9 cellular contexts compared by ENCODE assay signal in genomic region chr6:26613717-26614683, GRCh38. TPM values are rescaled to one million over a fixed set of nuclear protein-coding genes. Genes with fewer than 3 reads are reported as not detected.
DNase-seq lines count a peak whose midpoint lies in the region; ATAC-seq, FAIRE-seq and TF ChIP-seq lines count a peak whose summit lies in the region.
"Had no signal": no experiment of that assay in that cellular context is flagged by ENCODE, and none has a peak within 500 bp of the region (broad histone marks: within the 10 kb centered on the region; RNA-seq: fewer than 3 reads in every experiment).

No MANE protein-coding gene starts in this region.

- no peak for TF ChIP-seq EP300 in neural cell (conservative IDR thresholded peaks at IDR 0.05; ENCODE audit: poor library complexity, severe bottlenecking)

- H3K27ac ChIP-seq in esophagus (ENCODE audit: low read depth in 2 of 2, low read length in 1 of 2) (no peak overlapping the region), neural cell (ENCODE audit: low read length) (no peak overlapping the region)

- peaks cover 0 to 9% of the 10 kb centered on the region in 2 donors for H3K27me3 ChIP-seq in esophagus (ENCODE audit: control insufficient read depth in 1 of 2, insufficient read depth in 2 of 2, low read length in 2 of 2)
- H3K27me3 ChIP-seq in neural cell (ENCODE audit: insufficient read depth, low read depth, low read length): peaks cover 53% of the 10 kb centered on the region

- TF ChIP-seq CTCF in CD14-positive monocyte (IDR thresholded peaks at IDR 0.05) (no peak), neural cell (IDR thresholded peaks at IDR 0.05; ENCODE audit: poor library complexity, severe bottlenecking) (peak; percentile 19)

- H4K20me1 ChIP-seq in neural cell (ENCODE audit: insufficient read depth): no peaks in the 10 kb centered on the region

- H3K4me1 ChIP-seq in esophagus (ENCODE audit: control insufficient read depth in 2 of 2, insufficient read depth in 2 of 2, low read length in 1 of 2): peaks cover 3 to 9% of the 10 kb centered on the region in 2 donors

- no peak for FAIRE-seq in urothelium cell line (lab: Jason Lieb, UNC)

- H3K9ac ChIP-seq in neural cell (ENCODE audit: low read length): no peak overlapping the region

- no peak for TF ChIP-seq RAD21 in neural cell (conservative IDR thresholded peaks at IDR 0.05)

- peak overlapping the region; percentile 30 for H3K4me2 ChIP-seq in neural cell (ENCODE audit: low read length)

- no peaks in the 10 kb centered on the region for H3K36me3 ChIP-seq in esophagus (ENCODE audit: control insufficient read depth in 2 of 2, insufficient read depth in 2 of 2, low read length in 1 of 2)
- H3K36me3 ChIP-seq in neural cell (ENCODE audit: insufficient read depth, low read length): no peaks in the 10 kb centered on the region

- H3K79me2 ChIP-seq in neural cell (replicated peaks; ENCODE audit: insufficient read depth, low read length): no peaks in the 10 kb centered on the region

- WGBS in esophagus, 2 donors: 5 to 8% methylated on average over 66 of the region's 66 CpGs

- no peaks in the 10 kb centered on the region for H3F3A ChIP-seq in neural cell (ENCODE audit: insufficient read depth, low read length, poor library complexity, severe bottlenecking)

- H3K9me3 Mint-ChIP-seq in CD14-positive monocyte: peaks cover 3 to 36% (median 28%) of the 10 kb centered on the region in 7 donors

- intact Hi-C loops in CD14-positive monocyte (cut with micrococcal nuclease): no loop called here

- H3K4me3 ChIP-seq in esophagus (ENCODE audit: low read depth in 1 of 2, low read length in 2 of 2): peak overlapping the region; percentile 6 to 30
- H3K4me3 ChIP-seq in neural cell (ENCODE audit: low read length): peak overlapping the region; percentile 63

- H3K27me3 Mint-ChIP-seq in CD14-positive monocyte (ENCODE audit: low read depth in 3 of 3) (peaks cover 49 to 65% (median 55%) of the 10 kb centered on the region in 3 donors), T-helper 17 cell (peaks cover 38% of the 10 kb centered on the region)

- peak; percentile 44 for ATAC-seq in T-helper 17 cell
- no peak for ATAC-seq in HG03378 (IDR thresholded peaks at IDR 0.05; ENCODE audit: unreplicated experiment)
- ATAC-seq in HG02798 (IDR thresholded peaks at IDR 0.05; ENCODE audit: poor library complexity, unreplicated experiment): no peak

- no peaks in the 10 kb centered on the region for H3K9me2 ChIP-seq in neural cell (ENCODE audit: insufficient read depth, low read length)

- H3K4me1 Mint-ChIP-seq in CD14-positive monocyte (peaks cover 15% of the 10 kb centered on the region), T-helper 17 cell (peaks cover 9% of the 10 kb centered on the region)

- DNase-seq in CD14-positive monocyte (ENCODE audit: low spot score) (no peak), T-helper 17 cell (no peak), MV-4-11 (lab: John Stamatoyannopoulos, UW) (no peak), urothelium cell line (ENCODE audit: low spot score) (no peak)
- DNase-seq: NCI-H2171 had no signal

- no peak overlapping the region for H2AFZ ChIP-seq in neural cell (ENCODE audit: low read depth, low read length)

- H3K4me3 Mint-ChIP-seq in CD14-positive monocyte (peak overlapping the region; percentile 73 to 90), T-helper 17 cell (peak overlapping the region; percentile 79)

- H3K27ac Mint-ChIP-seq in CD14-positive monocyte (no peak overlapping the region), T-helper 17 cell (peak overlapping the region; percentile 79)

- H3K9me3 ChIP-seq in T-helper 17 cell (ENCODE audit: control insufficient read depth, low read length, poor library complexity, severe bottlenecking) (no peaks in the 10 kb centered on the region), esophagus (ENCODE audit: control insufficient read depth in 2 of 2, insufficient read depth in 1 of 2, low read depth in 1 of 2, low read length in 1 of 2) (no peaks in the 10 kb centered on the region), neural cell (ENCODE audit: low read length) (peaks cover 6% of the 10 kb centered on the region)

- H3K36me3 Mint-ChIP-seq in CD14-positive monocyte: peaks cover 0 to 4% of the 10 kb centered on the region in 2 donors
- H3K36me3 Mint-ChIP-seq in T-helper 17 cell (ENCODE audit: low read depth): no peaks in the 10 kb centered on the region

TF ChIP-seq in neural cell, 6 proteins besides CTCF, POLR2A, EP300 and RAD21:
- TF ChIP-seq MXI1 (conservative IDR thresholded peaks at IDR 0.05; ENCODE audit: poor library complexity, severe bottlenecking): no peak
- TF ChIP-seq EZH2 (IDR thresholded peaks at IDR 0.05; ENCODE audit: borderline replicate concordance, insufficient read depth, low read length, poor library complexity, severe bottlenecking): peak; percentile 46

RNA-seq across cellular contexts. Expression of gene ABT1, which starts 17.2 kb away (rescaled TPM):
- polyA plus RNA-seq in CD14-positive monocyte (10 to 100 TPM; 31.7 to 40.6 TPM), esophagus (10 to 100 TPM in 1 of 2 donors, 1 to 10 TPM in 1; 7.9 to 17.8 TPM), neural cell (22.4 and 26.1 TPM in 2 replicates)
- 10 to 100 TPM; 25.0 to 28.4 TPM for total RNA-seq in T-helper 17 cell
- polyA minus RNA-seq in neural cell: 16.4 and 21.2 TPM in 2 replicates

RNA-seq across cellular contexts. Expression of gene ZNF322, which starts 45.5 kb away (rescaled TPM):
- polyA plus RNA-seq in CD14-positive monocyte: 1 to 10 TPM; 3.6 to 5.1 TPM
- 1 to 10 TPM; 3.1 to 4.4 TPM for total RNA-seq in T-helper 17 cell
- 1 to 10 TPM; 3.0 to 3.2 TPM for polyA plus RNA-seq in esophagus
- 29.4 and 31.7 TPM in 2 replicates for polyA plus RNA-seq in neural cell
- polyA minus RNA-seq in neural cell: 68.4 and 76.3 TPM in 2 replicates
